Comparison of ENCODE assay signal across 23 cellular contexts in genomic region chr7:738241-738640, GRCh38. TPM values are rescaled to one million over a fixed set of nuclear protein-coding genes. Genes with fewer than 3 reads are reported as not detected.
DNase-seq lines count a peak whose midpoint lies in the region; ATAC-seq, FAIRE-seq and TF ChIP-seq lines count a peak whose summit lies in the region.
"Had no signal": no experiment of that assay in that cellular context is flagged by ENCODE, and none has a peak within 500 bp of the region (broad histone marks: within the 10 kb centered on the region; RNA-seq: fewer than 3 reads in every experiment).

No MANE protein-coding gene starts in this region.

- H3K27me3 ChIP-seq in heart right ventricle (no peaks in the 10 kb centered on the region), HAP-1 (ENCODE audit: low read depth) (no peaks in the 10 kb centered on the region)
- H3K27me3 ChIP-seq: BLaER1 had no signal

- no peaks in the 10 kb centered on the region for H3K27me3 Mint-ChIP-seq in glutamatergic neuron (ENCODE audit: unreplicated experiment)
- H3K27me3 Mint-ChIP-seq in nephron progenitor cell (ENCODE audit: low read depth, poor library complexity) = no peaks in the 10 kb centered on the region
- H3K27me3 Mint-ChIP-seq: CD4-positive, CD25-positive, alpha-beta regulatory T cell; IgD-negative memory B cell had no signal

- H3K4me3 ChIP-seq in heart right ventricle (no peak overlapping the region), HAP-1 (no peak overlapping the region)
- H3K4me3 ChIP-seq: BLaER1, PC-9, SK-N-MC had no signal

- peak overlapping the region; percentile 5 for H3K4me3 Mint-ChIP-seq in glutamatergic neuron (ENCODE audit: unreplicated experiment)
- H3K4me3 Mint-ChIP-seq in nephron progenitor cell = no peak overlapping the region
- H3K4me3 Mint-ChIP-seq: CD4-positive, CD25-positive, alpha-beta regulatory T cell; IgD-negative memory B cell had no signal

- peaks cover 5% of the 10 kb centered on the region for H3K4me1 Mint-ChIP-seq in glutamatergic neuron (ENCODE audit: low read depth, unreplicated experiment)
- H3K4me1 Mint-ChIP-seq in nephron progenitor cell = peaks cover 9% of the 10 kb centered on the region

- intact Hi-C loops in heart right ventricle (cut with DNase I) = loop anchor here in 2 of 10 donors (10.0 kb wide), 2 partner anchors 223 to 233 kb away; partner anchors contain the start of gene PDGFA (in 1 of the 2)
- intact Hi-C loops in Right ventricle myocardium inferior (cut with DNase I) = no loop called here

- peak overlapping the region in 9 of 10 donors; percentile 15 to 73 (median 48) for H3K27ac ChIP-seq in heart right ventricle
- H3K27ac ChIP-seq: BLaER1, KMS-11, PC-9, SK-N-MC had no signal

- H3K9me3 Mint-ChIP-seq in glutamatergic neuron (ENCODE audit: unreplicated experiment) (peaks cover 5% of the 10 kb centered on the region), nephron progenitor cell (no peaks in the 10 kb centered on the region)

- H3K9me3 ChIP-seq in heart right ventricle (peaks cover 0 to 15% (median 10%) of the 10 kb centered on the region in 11 donors), HAP-1 (peaks cover 9% of the 10 kb centered on the region; the same call in 1 of the 2 replicates)

- 73 to 74% methylated on average over 5 of the region's 5 CpGs for whole genome bisulfite sequencing in heart right ventricle, 2 donors

- H3K36me3 ChIP-seq in heart right ventricle (peaks cover 0 to 52% (median 4%) of the 10 kb centered on the region in 9 donors), HAP-1 (replicated peaks) (peaks cover 27% of the 10 kb centered on the region)

- peaks cover 0 to 21% (median 4%) of the 10 kb centered on the region in 9 donors for H3K4me1 ChIP-seq in heart right ventricle
- no peaks in the 10 kb centered on the region for H3K4me1 ChIP-seq in HAP-1

- no peak overlapping the region for H3K27ac Mint-ChIP-seq in glutamatergic neuron (ENCODE audit: unreplicated experiment)
- H3K27ac Mint-ChIP-seq in nephron progenitor cell = peak overlapping the region; percentile 27

- in situ Hi-C loops in HAP-1 (cut with MboI; ENCODE audit: low sequenced_read_pairs) = no loop called here

- FAIRE-seq in urothelium cell line (lab: Jason Lieb, UNC) = no peak
- FAIRE-seq: A204.1, D721Med had no signal

- H3K36me3 Mint-ChIP-seq in glutamatergic neuron (ENCODE audit: unreplicated experiment) (no peaks in the 10 kb centered on the region), nephron progenitor cell (ENCODE audit: low read depth) (peaks cover 30% of the 10 kb centered on the region)

- peak in 4 of 8 donors; percentile 41 to 80 (median 56) for ATAC-seq in heart right ventricle
- ATAC-seq in Right ventricle myocardium inferior = no peak
- ATAC-seq in HG03442 (IDR thresholded peaks at IDR 0.05; ENCODE audit: unreplicated experiment) = no peak

- no peak for DNase-seq in heart right ventricle
- no peak for DNase-seq in Right ventricle myocardium inferior (ENCODE audit: missing footprints)
- DNase-seq in glutamatergic neuron = no peak
- no peak for DNase-seq in nephron progenitor cell
- no peak for DNase-seq in HAP-1 (ENCODE audit: low spot score in 2 of 2)
- DNase-seq in urothelium cell line (ENCODE audit: low spot score) = no peak
- no peak for DNase-seq in NCI-H2171 treated with DMSO at 0.1 percent for 48 hours (lab: John Stamatoyannopoulos, UW)
- DNase-seq: CD4-positive, CD25-positive, alpha-beta regulatory T cell; HCEC 1CT; MM.1S; NCI-H2029; NCI-H2227 treated with DMSO at 0.1 percent for 48 hours; NCI-H526 treated with DMSO at 0.1 percent for 48 hours; PC-9; RPMI8226; SHP77 treated with DMSO at 0.1 percent for 48 hours had no signal

- no peak for TF ChIP-seq CTCF in heart right ventricle (IDR thresholded peaks at IDR 0.05)
- TF ChIP-seq CTCF in glutamatergic neuron (IDR thresholded peaks at IDR 0.05; ENCODE audit: partially characterized antibody, unreplicated experiment) = no peak
- no peak for TF ChIP-seq CTCF in nephron progenitor cell (IDR thresholded peaks at IDR 0.05)

RNA-seq across cellular contexts. Expression of gene PRKAR1B, which starts 11.2 kb away (rescaled TPM):
- total RNA-seq in heart right ventricle = 10 to 100 TPM; 14.5 to 24.5 (median 21.2) TPM
- polyA plus RNA-seq in heart right ventricle = 10 to 100 TPM in 1 of 2 donors, 1 to 10 TPM in 1; 5.0 to 15.7 TPM
- 16.7 TPM for total RNA-seq in Right ventricle myocardium inferior
- total RNA-seq in glutamatergic neuron (ENCODE audit: unreplicated experiment) = 12.8 TPM

RNA-seq across cellular contexts. Expression of gene DNAAF5, which starts 11.7 kb away (rescaled TPM):
- 10 to 100 TPM; 18.0 to 30.0 (median 25.3) TPM for total RNA-seq in heart right ventricle
- polyA plus RNA-seq in heart right ventricle = 10 to 100 TPM; 10.4 to 12.8 TPM
- total RNA-seq in Right ventricle myocardium inferior = 17.7 TPM
- 15.2 TPM for total RNA-seq in glutamatergic neuron (ENCODE audit: unreplicated experiment)
